1 cellular context compared by ENCODE assay signal in the genomic region with DNA sequence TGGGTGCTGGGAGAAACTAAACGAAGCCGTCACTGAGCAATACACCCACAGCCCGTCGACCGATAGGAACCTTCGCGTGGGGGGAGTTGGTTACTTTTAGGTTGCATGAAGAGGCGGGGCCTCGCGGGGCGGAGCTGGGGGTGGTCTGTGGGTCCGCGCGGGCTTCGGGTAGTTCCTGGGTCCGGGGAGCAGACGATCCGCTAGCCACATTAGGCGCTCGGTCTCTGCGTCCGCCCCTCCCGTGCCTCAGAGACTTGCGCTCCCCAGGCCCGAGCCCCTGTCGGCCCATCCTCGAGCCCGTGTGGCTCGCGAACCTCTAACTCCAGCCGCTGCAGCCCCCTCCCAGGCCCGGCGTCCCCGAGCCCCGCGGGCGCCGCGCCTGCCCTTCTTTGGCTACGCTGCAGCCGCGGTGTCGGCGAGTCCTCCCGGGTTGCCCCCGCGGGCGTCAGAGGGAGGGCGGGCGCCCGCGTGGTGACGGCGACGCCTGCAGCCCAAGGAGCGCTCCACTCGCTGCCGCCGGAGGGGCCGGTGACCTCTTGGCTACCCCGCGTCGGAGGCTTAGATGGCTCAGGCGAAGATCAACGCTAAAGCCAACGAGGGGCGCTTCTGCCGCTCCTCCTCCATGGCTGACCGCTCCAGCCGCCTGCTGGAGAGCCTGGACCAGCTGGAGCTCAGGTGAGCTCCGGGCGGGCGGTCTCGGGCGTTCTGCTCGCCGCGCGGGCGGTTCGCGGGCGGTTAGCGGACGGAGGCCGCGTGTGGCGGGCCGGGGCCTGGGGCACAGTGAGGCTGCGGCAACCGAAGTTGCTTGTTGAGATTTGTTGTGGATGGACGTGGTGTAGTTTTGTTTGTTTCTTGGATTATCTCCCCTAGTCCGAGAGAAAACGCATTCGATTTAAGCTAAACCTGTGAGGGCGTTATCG.
TF ChIP-seq lines count a peak whose summit lies in the region.

A gene (plus strand): TSS at position 191 of the 920 bp plus-strand sequence. CDS start 372 bp downstream, at position 563.

TF ChIP-seq in K562, 482 proteins besides CTCF, POLR2A, EP300 and RAD21 (continued from another document and continues in another):
- TF ChIP-seq MTA2 (IDR thresholded peaks at IDR 0.05; ENCODE audit: low read depth) (no peak), ZNF232 (CRISPR knock-in tag; IDR thresholded peaks at IDR 0.05) (no peak), TAF1 (IDR thresholded peaks at IDR 0.05; ENCODE audit: control insufficient read depth, extremely low read depth, insufficient read depth, low read length, severe bottlenecking) (peak; percentile 76), U2AF2 (optimal IDR thresholded peaks at IDR 0.05; ENCODE audit: low read depth, low read length) (no peak), MAZ (CRISPR knock-in tag; conservative IDR thresholded peaks at IDR 0.05 in 1 of 2, IDR thresholded peaks at IDR 0.05 in 1 of 2) (peak; percentile 85 to 97), C11orf30 (IDR thresholded peaks at IDR 0.05; ENCODE audit: low read depth) (no peak), CBX1 (IDR thresholded peaks at IDR 0.05; ENCODE audit: low read depth) (peak; percentile 28), HEY1 (CRISPR knock-in tag; IDR thresholded peaks at IDR 0.05; ENCODE audit: borderline replicate concordance) (no peak), KLF6 (CRISPR knock-in tag; IDR thresholded peaks at IDR 0.05; ENCODE audit: borderline replicate concordance) (no peak), TSC22D4 (tag; IDR thresholded peaks at IDR 0.05) (no peak), ATF1 (CRISPR knock-in tag; IDR thresholded peaks at IDR 0.05) (no peak), ATF1 (tag; IDR thresholded peaks at IDR 0.05) (peak; percentile 94), HIVEP1 (CRISPR knock-in tag; IDR thresholded peaks at IDR 0.05) (no peak), ZNF175 (CRISPR knock-in tag; IDR thresholded peaks at IDR 0.05; ENCODE audit: low read depth) (no peak), MAFG (tag; conservative IDR thresholded peaks at IDR 0.05) (no peak), ZNF41 (CRISPR knock-in tag; conservative IDR thresholded peaks at IDR 0.05) (no peak), ZNF282 (CRISPR knock-in tag; IDR thresholded peaks at IDR 0.05) (no peak), ZNF184 (CRISPR knock-in tag; IDR thresholded peaks at IDR 0.05) (no peak), ZNF696 (CRISPR knock-in tag; conservative IDR thresholded peaks at IDR 0.05) (no peak), PTTG1 (tag; IDR thresholded peaks at IDR 0.05; ENCODE audit: low read depth) (no peak), MCM2 (IDR thresholded peaks at IDR 0.05; ENCODE audit: low read depth) (no peak), BMI1 (IDR thresholded peaks at IDR 0.05; ENCODE audit: low read length) (no peak), POU5F1 (IDR thresholded peaks at IDR 0.05; ENCODE audit: borderline replicate concordance, low read depth, low read length, partially characterized antibody) (no peak), SNRNP70 (optimal IDR thresholded peaks at IDR 0.05; ENCODE audit: low read depth, low read length) (no peak), THRAP3 (IDR thresholded peaks at IDR 0.05; ENCODE audit: borderline replicate concordance) (no peak), ZNF124 (CRISPR knock-in tag; IDR thresholded peaks at IDR 0.05) (no peak), L3MBTL2 (IDR thresholded peaks at IDR 0.05) (peak; percentile 89), MCM7 (IDR thresholded peaks at IDR 0.05) (no peak), FOXA1 (IDR thresholded peaks at IDR 0.05; ENCODE audit: borderline replicate concordance) (no peak), CHCHD3 (CRISPR knock-in tag; IDR thresholded peaks at IDR 0.05) (no peak)
- TF ChIP-seq, protein P1, sequence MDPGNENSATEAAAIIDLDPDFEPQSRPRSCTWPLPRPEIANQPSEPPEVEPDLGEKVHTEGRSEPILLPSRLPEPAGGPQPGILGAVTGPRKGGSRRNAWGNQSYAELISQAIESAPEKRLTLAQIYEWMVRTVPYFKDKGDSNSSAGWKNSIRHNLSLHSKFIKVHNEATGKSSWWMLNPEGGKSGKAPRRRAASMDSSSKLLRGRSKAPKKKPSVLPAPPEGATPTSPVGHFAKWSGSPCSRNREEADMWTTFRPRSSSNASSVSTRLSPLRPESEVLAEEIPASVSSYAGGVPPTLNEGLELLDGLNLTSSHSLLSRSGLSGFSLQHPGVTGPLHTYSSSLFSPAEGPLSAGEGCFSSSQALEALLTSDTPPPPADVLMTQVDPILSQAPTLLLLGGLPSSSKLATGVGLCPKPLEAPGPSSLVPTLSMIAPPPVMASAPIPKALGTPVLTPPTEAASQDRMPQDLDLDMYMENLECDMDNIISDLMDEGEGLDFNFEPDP (CRISPR knock-in tag; IDR thresholded peaks at IDR 0.05): no peak; the same call in 1 of the 2 replicates
- TF ChIP-seq, protein P2, sequence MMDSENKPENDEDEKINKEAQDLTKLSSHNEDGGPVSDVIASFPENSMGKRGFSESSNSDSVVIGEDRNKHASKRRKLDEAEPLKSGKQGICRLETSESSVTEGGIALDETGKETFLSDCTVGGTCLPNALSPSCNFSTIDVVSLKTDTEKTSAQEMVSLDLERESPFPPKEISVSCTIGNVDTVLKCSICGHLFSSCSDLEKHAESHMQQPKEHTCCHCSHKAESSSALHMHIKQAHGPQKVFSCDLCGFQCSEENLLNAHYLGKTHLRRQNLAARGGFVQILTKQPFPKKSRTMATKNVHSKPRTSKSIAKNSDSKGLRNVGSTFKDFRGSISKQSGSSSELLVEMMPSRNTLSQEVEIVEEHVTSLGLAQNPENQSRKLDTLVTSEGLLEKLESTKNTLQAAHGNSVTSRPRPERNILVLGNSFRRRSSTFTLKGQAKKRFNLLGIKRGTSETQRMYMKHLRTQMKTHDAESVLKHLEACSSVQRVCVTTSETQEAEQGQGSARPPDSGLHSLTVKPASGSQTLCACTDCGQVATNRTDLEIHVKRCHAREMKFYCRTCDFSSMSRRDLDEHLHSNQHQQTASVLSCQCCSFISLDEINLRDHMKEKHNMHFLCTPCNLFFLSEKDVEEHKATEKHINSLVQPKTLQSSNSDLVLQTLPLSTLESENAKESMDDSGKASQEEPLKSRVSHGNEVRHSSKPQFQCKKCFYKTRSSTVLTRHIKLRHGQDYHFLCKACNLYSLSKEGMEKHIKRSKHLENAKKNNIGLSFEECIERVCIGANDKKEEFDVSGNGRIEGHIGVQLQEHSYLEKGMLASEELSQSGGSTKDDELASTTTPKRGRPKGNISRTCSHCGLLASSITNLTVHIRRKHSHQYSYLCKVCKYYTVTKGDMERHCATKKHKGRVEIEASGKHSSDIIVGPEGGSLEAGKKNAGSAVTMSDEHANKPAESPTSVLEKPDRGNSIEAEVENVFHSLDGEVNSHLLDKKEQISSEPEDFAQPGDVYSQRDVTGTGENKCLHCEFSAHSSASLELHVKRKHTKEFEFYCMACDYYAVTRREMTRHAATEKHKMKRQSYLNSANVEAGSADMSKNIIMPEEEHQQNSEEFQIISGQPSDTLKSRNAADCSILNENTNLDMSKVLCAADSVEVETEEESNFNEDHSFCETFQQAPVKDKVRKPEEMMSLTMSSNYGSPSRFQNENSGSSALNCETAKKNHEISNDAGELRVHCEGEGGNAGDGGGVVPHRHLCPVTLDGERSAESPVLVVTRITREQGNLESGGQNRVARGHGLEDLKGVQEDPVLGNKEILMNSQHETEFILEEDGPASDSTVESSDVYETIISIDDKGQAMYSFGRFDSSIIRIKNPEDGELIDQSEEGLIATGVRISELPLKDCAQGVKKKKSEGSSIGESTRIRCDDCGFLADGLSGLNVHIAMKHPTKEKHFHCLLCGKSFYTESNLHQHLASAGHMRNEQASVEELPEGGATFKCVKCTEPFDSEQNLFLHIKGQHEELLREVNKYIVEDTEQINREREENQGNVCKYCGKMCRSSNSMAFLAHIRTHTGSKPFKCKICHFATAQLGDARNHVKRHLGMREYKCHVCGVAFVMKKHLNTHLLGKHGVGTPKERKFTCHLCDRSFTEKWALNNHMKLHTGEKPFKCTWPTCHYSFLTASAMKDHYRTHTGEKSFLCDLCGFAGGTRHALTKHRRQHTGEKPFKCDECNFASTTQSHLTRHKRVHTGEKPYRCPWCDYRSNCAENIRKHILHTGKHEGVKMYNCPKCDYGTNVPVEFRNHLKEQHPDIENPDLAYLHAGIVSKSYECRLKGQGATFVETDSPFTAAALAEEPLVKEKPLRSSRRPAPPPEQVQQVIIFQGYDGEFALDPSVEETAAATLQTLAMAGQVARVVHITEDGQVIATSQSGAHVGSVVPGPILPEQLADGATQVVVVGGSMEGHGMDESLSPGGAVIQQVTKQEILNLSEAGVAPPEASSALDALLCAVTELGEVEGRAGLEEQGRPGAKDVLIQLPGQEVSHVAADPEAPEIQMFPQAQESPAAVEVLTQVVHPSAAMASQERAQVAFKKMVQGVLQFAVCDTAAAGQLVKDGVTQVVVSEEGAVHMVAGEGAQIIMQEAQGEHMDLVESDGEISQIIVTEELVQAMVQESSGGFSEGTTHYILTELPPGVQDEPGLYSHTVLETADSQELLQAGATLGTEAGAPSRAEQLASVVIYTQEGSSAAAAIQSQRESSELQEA (IDR thresholded peaks at IDR 0.05; ENCODE audit: low read depth): no peak
- TF ChIP-seq, protein P3, sequence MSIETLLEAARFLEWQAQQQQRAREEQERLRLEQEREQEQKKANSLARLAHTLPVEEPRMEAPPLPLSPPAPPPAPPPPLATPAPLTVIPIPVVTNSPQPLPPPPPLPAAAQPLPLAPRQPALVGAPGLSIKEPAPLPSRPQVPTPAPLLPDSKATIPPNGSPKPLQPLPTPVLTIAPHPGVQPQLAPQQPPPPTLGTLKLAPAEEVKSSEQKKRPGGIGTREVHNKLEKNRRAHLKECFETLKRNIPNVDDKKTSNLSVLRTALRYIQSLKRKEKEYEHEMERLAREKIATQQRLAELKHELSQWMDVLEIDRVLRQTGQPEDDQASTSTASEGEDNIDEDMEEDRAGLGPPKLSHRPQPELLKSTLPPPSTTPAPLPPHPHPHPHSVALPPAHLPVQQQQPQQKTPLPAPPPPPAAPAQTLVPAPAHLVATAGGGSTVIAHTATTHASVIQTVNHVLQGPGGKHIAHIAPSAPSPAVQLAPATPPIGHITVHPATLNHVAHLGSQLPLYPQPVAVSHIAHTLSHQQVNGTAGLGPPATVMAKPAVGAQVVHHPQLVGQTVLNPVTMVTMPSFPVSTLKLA (conservative IDR thresholded peaks at IDR 0.05): peak; percentile 53 to 83; a peak in 3 of 4 replicates
- TF ChIP-seq, protein P4, sequence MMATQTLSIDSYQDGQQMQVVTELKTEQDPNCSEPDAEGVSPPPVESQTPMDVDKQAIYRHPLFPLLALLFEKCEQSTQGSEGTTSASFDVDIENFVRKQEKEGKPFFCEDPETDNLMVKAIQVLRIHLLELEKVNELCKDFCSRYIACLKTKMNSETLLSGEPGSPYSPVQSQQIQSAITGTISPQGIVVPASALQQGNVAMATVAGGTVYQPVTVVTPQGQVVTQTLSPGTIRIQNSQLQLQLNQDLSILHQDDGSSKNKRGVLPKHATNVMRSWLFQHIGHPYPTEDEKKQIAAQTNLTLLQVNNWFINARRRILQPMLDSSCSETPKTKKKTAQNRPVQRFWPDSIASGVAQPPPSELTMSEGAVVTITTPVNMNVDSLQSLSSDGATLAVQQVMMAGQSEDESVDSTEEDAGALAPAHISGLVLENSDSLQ (IDR thresholded peaks at IDR 0.05): 0 out of 2 replicates have a peak, but pooled peaks have one; percentile 44
- TF ChIP-seq, protein P5, sequence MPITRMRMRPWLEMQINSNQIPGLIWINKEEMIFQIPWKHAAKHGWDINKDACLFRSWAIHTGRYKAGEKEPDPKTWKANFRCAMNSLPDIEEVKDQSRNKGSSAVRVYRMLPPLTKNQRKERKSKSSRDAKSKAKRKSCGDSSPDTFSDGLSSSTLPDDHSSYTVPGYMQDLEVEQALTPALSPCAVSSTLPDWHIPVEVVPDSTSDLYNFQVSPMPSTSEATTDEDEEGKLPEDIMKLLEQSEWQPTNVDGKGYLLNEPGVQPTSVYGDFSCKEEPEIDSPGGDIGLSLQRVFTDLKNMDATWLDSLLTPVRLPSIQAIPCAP (CRISPR knock-in tag; IDR thresholded peaks at IDR 0.05; ENCODE audit: borderline replicate concordance): no peak
- TF ChIP-seq, protein P6, sequence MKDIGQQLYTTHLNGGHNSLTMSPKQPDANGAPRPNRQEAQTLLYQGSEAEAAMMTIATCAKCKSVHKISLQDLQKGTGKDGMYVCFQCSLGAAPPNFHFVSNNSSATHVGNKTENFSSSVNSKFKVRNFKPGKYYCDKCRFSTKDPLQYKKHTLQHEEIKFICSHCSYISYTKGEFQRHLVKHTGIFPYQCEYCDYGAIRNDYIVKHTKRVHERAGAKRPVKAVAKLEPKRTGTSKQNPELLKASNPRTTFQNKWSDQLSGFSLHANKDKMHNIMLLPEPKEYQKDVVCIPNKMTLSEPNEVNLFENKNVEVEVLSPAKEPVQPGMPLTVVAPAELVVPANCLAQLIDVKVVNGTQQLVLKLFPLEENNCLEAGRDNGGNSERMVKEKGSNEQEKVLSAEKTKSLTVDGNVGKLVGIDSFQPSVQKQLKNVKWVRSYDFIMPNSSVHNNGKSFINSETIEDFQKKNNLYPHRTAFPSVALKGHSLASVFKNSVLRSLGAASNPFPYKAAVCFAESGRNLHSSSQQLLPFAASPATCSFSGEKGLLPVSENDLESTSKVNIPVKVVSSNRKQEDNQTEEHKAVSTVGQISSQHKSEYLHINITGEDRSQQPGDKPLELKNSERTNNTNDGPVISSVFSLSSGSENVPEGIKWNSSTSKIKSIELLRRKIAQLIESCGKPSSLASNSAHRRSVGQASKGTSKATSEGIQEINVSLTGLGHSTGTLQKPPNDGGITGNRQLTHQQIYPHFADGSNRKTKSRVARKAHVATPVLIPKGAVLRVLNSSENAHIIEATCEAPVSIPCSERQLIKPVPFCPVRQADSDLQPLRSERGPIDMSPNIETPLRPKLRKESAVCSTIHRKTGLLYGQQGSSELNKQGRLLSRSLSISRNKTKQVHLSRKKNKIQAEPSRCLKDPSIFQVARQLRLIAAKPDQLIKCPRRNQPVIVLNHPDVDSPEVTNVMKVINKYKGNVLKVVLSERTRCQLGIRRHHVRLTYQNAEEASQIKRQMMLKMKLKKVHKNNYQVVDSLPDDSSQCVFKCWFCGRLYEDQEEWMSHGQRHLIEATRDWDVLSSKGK (CRISPR knock-in tag; IDR thresholded peaks at IDR 0.05): no peak
- TF ChIP-seq, protein P7, sequence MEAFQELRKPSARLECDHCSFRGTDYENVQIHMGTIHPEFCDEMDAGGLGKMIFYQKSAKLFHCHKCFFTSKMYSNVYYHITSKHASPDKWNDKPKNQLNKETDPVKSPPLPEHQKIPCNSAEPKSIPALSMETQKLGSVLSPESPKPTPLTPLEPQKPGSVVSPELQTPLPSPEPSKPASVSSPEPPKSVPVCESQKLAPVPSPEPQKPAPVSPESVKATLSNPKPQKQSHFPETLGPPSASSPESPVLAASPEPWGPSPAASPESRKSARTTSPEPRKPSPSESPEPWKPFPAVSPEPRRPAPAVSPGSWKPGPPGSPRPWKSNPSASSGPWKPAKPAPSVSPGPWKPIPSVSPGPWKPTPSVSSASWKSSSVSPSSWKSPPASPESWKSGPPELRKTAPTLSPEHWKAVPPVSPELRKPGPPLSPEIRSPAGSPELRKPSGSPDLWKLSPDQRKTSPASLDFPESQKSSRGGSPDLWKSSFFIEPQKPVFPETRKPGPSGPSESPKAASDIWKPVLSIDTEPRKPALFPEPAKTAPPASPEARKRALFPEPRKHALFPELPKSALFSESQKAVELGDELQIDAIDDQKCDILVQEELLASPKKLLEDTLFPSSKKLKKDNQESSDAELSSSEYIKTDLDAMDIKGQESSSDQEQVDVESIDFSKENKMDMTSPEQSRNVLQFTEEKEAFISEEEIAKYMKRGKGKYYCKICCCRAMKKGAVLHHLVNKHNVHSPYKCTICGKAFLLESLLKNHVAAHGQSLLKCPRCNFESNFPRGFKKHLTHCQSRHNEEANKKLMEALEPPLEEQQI (IDR thresholded peaks at IDR 0.05): no peak
